ENCODE assay signal across 1 cellular context in genomic region chr1:110407260-110408210, GRCh38.
TF ChIP-seq lines count a peak whose summit lies in the region.

Gene LAMTOR5, minus strand, starts transcription at chr1:110407694. Its CDS starts 74 bp downstream, at chr1:110407620.

TF ChIP-seq in K562, 482 proteins besides CTCF, POLR2A, EP300 and RAD21 (continued from another document and continues in another):
- TF ChIP-seq E2F4 (CRISPR knock-in tag; IDR thresholded peaks at IDR 0.05; ENCODE audit: low read depth) = peak; percentile 79; the same call in 1 of the 2 replicates
- peak; percentile 89 for TF ChIP-seq TAF7 (tag; IDR thresholded peaks at IDR 0.05)
- TF ChIP-seq ZBTB8A (IDR thresholded peaks at IDR 0.05; ENCODE audit: partially characterized antibody) = no peak
- no peak for TF ChIP-seq EZH2 (IDR thresholded peaks at IDR 0.05; ENCODE audit: borderline replicate concordance, low read depth, low read length)
- no peak for TF ChIP-seq MCM2 (IDR thresholded peaks at IDR 0.05; ENCODE audit: low read depth)
- peak; percentile 21 for TF ChIP-seq MEIS2 (IDR thresholded peaks at IDR 0.05; ENCODE audit: partially characterized antibody)
- TF ChIP-seq ZNF134 (CRISPR knock-in tag; conservative IDR thresholded peaks at IDR 0.05) = no peak
- TF ChIP-seq DEAF1 (CRISPR knock-in tag; IDR thresholded peaks at IDR 0.05) = no peak
- TF ChIP-seq ZFP1 (CRISPR knock-in tag; IDR thresholded peaks at IDR 0.05) = no peak
- TF ChIP-seq ZBTB49 (CRISPR knock-in tag; IDR thresholded peaks at IDR 0.05; ENCODE audit: borderline replicate concordance) = no peak
- 0 out of 2 replicates have a peak, but pooled peaks have one; percentile 76 for TF ChIP-seq ZBTB26 (CRISPR knock-in tag; IDR thresholded peaks at IDR 0.05)
- 0 out of 2 replicates have a peak, but pooled peaks have one; percentile 38 for TF ChIP-seq ZBTB1 (CRISPR knock-in tag; IDR thresholded peaks at IDR 0.05; ENCODE audit: borderline replicate concordance, low read depth)
- TF ChIP-seq SMAD3 (CRISPR knock-in tag; conservative IDR thresholded peaks at IDR 0.05) = 0 out of 2 replicates have a peak, but pooled peaks have one; percentile 29
- no peak for TF ChIP-seq MEF2D (tag; conservative IDR thresholded peaks at IDR 0.05; ENCODE audit: low read depth)
- peak; percentile 25 for TF ChIP-seq CTCFL (IDR thresholded peaks at IDR 0.05; ENCODE audit: borderline replicate concordance, insufficient read depth, low read depth, low read length, poor library complexity, severe bottlenecking)
- 0 out of 2 replicates have a peak, but pooled peaks have one; percentile 58 for TF ChIP-seq CGGBP1 (CRISPR knock-in tag; IDR thresholded peaks at IDR 0.05)
- TF ChIP-seq UBTF (IDR thresholded peaks at IDR 0.05; ENCODE audit: borderline replicate concordance in 1 of 2, low read depth in 2 of 2, low read length in 2 of 2) = peak; percentile 62; a peak in 1 of 4 replicates
- TF ChIP-seq TCF7L2 (IDR thresholded peaks at IDR 0.05; ENCODE audit: low read depth, low read length) = no peak
- peak; percentile 64 for TF ChIP-seq ZNF143 (CRISPR knock-in tag; IDR thresholded peaks at IDR 0.05)
- peak; percentile 99 for TF ChIP-seq POU5F1 (IDR thresholded peaks at IDR 0.05; ENCODE audit: borderline replicate concordance, low read depth, low read length, partially characterized antibody)
- peak; percentile 77 for TF ChIP-seq GMEB1 (CRISPR knock-in tag; IDR thresholded peaks at IDR 0.05)
- TF ChIP-seq NR2C1 (IDR thresholded peaks at IDR 0.05) = peak; percentile 90
- TF ChIP-seq NR2C1 (tag; IDR thresholded peaks at IDR 0.05) = peak; percentile 88
- no peak for TF ChIP-seq U2AF1 (optimal IDR thresholded peaks at IDR 0.05; ENCODE audit: low read depth, low read length)
- TF ChIP-seq NFE2 (IDR thresholded peaks at IDR 0.05; ENCODE audit: low read depth) = peak; percentile 42; the same call in 1 of the 2 replicates
- TF ChIP-seq SMARCA5 (IDR thresholded peaks at IDR 0.05) = no peak; the same call in 1 of the 2 replicates
- TF ChIP-seq KLF10 (CRISPR knock-in tag; IDR thresholded peaks at IDR 0.05) = no peak
- TF ChIP-seq ZFX (CRISPR knock-in tag; IDR thresholded peaks at IDR 0.05) = peak; percentile 98
- TF ChIP-seq YY1 (IDR thresholded peaks at IDR 0.05; ENCODE audit: borderline replicate concordance in 1 of 3, control insufficient read depth in 1 of 3, extremely low read depth in 1 of 3, insufficient read depth in 3 of 3, insufficient read length in 1 of 3, insufficient replicate concordance in 2 of 3, low read depth in 1 of 3, low read length in 2 of 3) = peak; percentile 69 to 96 (median 87)
- TF ChIP-seq TCF15 (CRISPR knock-in tag; IDR thresholded peaks at IDR 0.05) = no peak
- peak; percentile 94 for TF ChIP-seq POLR2AphosphoS5 (IDR thresholded peaks at IDR 0.05; ENCODE audit: control insufficient read depth, insufficient read depth, low read depth, low read length)
- no peak for TF ChIP-seq PREB (CRISPR knock-in tag; IDR thresholded peaks at IDR 0.05)
- TF ChIP-seq SRSF9 (IDR thresholded peaks at IDR 0.05; ENCODE audit: borderline replicate concordance, low read depth, low read length) = no peak
- peak; percentile 77 for TF ChIP-seq PKNOX1 (IDR thresholded peaks at IDR 0.05)
- TF ChIP-seq POLR2G (IDR thresholded peaks at IDR 0.05; ENCODE audit: low read depth, low read length) = peak; percentile 97
- TF ChIP-seq MLLT1 (IDR thresholded peaks at IDR 0.05) = peak; percentile 64 to 74; a peak in 2 of 4 replicates
- peak; percentile 51; the same call in 1 of the 2 replicates for TF ChIP-seq ZNF589 (CRISPR knock-in tag; IDR thresholded peaks at IDR 0.05; ENCODE audit: low read depth)
- TF ChIP-seq LEF1 (IDR thresholded peaks at IDR 0.05) = no peak
- no peak for TF ChIP-seq TEAD2 (tag; IDR thresholded peaks at IDR 0.05)
- TF ChIP-seq ZNF668 (CRISPR knock-in tag; IDR thresholded peaks at IDR 0.05) = no peak
- no peak for TF ChIP-seq ZNF121 (CRISPR knock-in tag; conservative IDR thresholded peaks at IDR 0.05)
